26 cellular contexts compared by ENCODE assay signal in genomic region chr5:158433634-158434033, GRCh38.
"Had no signal": no experiment of that assay in that cellular context is flagged by ENCODE, and none has a peak within 500 bp of the region (broad histone marks: within the 10 kb centered on the region; RNA-seq: fewer than 3 reads in every experiment).

No MANE protein-coding gene starts in this region.

- H3K36me3 ChIP-seq: gastrocnemius medialis, sigmoid colon, stomach, tibial artery, upper lobe of right lung had no signal

- DNase-seq: activated CD4-positive, alpha-beta T cell treated with anti-CD3 and anti-CD28 coated beads, Interleukin-2, amount 10 ng/mL, durations not matched to agents 7 days and 5 days; activated CD4-positive, CD25-positive, alpha-beta regulatory T cell treated with anti-CD3 and anti-CD28 coated beads, Interleukin-2, amount 50 U/mL, for 72 hours; activated gamma-delta T cell; activated naive CD4-positive, alpha-beta T cell treated with anti-CD3 and anti-CD28 coated beads, Interleukin-2, amount 10 ng/mL, durations not matched to agents 7 days and 5 days; anterior cingulate cortex; dermis blood vessel endothelial cell; effector CD4-positive, alpha-beta T cell; gastrocnemius medialis; hypothalamus; immature natural killer cell; kidney; left colon; mammary epithelial cell; naive B cell; nucleus accumbens; psoas muscle; sigmoid colon; stimulated activated CD4-positive, alpha-beta T cell treated with anti-CD3 and anti-CD28 coated beads, Interleukin-1b, Interleukin-23, amount 100 ng/mL, for 48 hours; stimulated activated CD4-positive, alpha-beta T cell treated with anti-CD3 and anti-CD28 coated beads, Interleukin-4, amount 100 ng/mL, for 4 hours; stimulated activated CD8-positive, alpha-beta memory T cell treated with anti-CD3 and anti-CD28 coated beads, Interleukin-4, amount 100 ng/mL, for 48 hours; stimulated activated naive B cell treated with anti-CD40 and anti-IgM and Interleukin-4, amounts not matched to agents 10 μg/mL and 1 μg/mL and 100 μg/mL, for 72 hours; stomach; tibial artery; upper lobe of right lung had no signal

- H3K79me2 ChIP-seq: parathyroid adenoma had no signal

- H3K4me3 ChIP-seq: gastrocnemius medialis, psoas muscle, sigmoid colon, smooth muscle cell, stomach, tibial artery, upper lobe of right lung had no signal

- ATAC-seq: gastrocnemius medialis; left colon; psoas muscle; stimulated activated naive B cell treated with anti-CD40 and anti-IgM and Interleukin-4, amounts not matched to agents 10 μg/mL and 1 μg/mL and 100 μg/mL, for 72 hours; upper lobe of right lung had no signal

- H3K9me3 ChIP-seq: gastrocnemius medialis, psoas muscle, sigmoid colon, upper lobe of right lung had no signal

- H3K9ac ChIP-seq: parathyroid adenoma had no signal

- H3K4me1 ChIP-seq: parathyroid adenoma, psoas muscle, sigmoid colon, stomach, tibial artery, upper lobe of right lung had no signal

- H2AFZ ChIP-seq: parathyroid adenoma had no signal

- H3K4me2 ChIP-seq: smooth muscle cell had no signal

- H3K27ac ChIP-seq: gastrocnemius medialis, parathyroid adenoma, psoas muscle, stomach, tibial artery, upper lobe of right lung had no signal

- H3K27me3 ChIP-seq: gastrocnemius medialis, sigmoid colon, stomach, tibial artery, upper lobe of right lung had no signal
